ENCODE assay signal across 1 cellular context in the genomic region with DNA sequence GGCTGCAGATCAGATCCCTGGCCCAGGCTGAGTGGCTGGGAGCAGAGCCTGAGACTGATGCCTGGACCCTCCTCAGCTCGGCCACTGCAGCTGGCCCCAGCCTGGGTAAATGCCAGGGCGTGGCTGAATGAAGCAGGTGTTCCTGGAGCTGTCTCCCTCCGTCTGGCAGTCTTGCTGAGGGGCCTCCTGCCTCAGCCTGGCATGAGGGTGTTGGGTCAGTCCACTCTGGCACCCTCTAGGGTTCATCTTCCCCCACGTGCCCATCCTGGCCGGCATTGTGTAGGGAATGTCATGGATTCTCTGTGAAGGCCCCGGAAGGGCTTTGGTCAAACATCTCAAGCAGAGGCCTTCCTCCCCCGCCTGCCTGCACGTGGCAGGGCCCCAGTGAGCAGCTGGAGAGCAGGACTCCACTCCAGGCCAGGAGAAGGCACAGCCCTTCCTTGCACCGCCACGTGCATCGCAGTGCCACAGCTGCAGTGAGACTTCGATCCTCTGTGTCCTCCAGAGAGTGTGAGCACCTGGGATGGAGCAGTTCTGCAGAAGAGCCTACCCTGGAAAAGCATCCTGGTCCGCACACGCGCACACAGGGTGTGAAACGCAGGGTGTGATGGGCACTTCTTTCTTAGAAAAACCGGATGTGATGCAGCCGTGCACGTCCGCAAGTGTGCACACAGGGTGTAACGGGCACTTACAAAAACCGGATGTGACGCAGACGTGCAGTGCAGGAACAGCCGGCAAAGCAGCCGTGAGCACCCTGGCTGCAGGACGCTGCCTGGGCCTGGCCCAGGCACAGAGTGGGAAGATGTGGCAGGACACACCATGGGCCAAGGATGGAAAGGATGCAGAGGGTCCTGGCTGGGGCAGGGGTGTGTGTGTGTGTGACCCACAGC.
TF ChIP-seq lines count a peak whose summit lies in the region.

No MANE protein-coding gene starts in this region.

TF ChIP-seq in HepG2, 621 proteins besides CTCF, POLR2A, EP300 and RAD21:
- TF ChIP-seq GABPA (IDR thresholded peaks at IDR 0.05; ENCODE audit: low read depth, low read length) (no peak), GABPA (CRISPR knock-in tag; IDR thresholded peaks at IDR 0.05; ENCODE audit: low read depth) (peak; percentile 62; the same call in 1 of the 2 replicates), GABPB1 (CRISPR knock-in tag; IDR thresholded peaks at IDR 0.05) (peak; percentile 36; the same call in 1 of the 2 replicates), PHF20 (CRISPR knock-in tag; IDR thresholded peaks at IDR 0.05) (no peak)
- TF ChIP-seq, protein P1, sequence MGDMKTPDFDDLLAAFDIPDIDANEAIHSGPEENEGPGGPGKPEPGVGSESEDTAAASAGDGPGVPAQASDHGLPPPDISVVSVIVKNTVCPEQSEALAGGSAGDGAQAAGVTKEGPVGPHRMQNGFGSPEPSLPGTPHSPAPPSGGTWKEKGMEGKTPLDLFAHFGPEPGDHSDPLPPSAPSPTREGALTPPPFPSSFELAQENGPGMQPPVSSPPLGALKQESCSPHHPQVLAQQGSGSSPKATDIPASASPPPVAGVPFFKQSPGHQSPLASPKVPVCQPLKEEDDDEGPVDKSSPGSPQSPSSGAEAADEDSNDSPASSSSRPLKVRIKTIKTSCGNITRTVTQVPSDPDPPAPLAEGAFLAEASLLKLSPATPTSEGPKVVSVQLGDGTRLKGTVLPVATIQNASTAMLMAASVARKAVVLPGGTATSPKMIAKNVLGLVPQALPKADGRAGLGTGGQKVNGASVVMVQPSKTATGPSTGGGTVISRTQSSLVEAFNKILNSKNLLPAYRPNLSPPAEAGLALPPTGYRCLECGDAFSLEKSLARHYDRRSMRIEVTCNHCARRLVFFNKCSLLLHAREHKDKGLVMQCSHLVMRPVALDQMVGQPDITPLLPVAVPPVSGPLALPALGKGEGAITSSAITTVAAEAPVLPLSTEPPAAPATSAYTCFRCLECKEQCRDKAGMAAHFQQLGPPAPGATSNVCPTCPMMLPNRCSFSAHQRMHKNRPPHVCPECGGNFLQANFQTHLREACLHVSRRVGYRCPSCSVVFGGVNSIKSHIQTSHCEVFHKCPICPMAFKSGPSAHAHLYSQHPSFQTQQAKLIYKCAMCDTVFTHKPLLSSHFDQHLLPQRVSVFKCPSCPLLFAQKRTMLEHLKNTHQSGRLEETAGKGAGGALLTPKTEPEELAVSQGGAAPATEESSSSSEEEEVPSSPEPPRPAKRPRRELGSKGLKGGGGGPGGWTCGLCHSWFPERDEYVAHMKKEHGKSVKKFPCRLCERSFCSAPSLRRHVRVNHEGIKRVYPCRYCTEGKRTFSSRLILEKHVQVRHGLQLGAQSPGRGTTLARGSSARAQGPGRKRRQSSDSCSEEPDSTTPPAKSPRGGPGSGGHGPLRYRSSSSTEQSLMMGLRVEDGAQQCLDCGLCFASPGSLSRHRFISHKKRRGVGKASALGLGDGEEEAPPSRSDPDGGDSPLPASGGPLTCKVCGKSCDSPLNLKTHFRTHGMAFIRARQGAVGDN (CRISPR knock-in tag; IDR thresholded peaks at IDR 0.05) = peak; percentile 49; the same call in 1 of the 2 replicates
